Comparison of ENCODE assay signal across 23 cellular contexts in the genomic region with DNA sequence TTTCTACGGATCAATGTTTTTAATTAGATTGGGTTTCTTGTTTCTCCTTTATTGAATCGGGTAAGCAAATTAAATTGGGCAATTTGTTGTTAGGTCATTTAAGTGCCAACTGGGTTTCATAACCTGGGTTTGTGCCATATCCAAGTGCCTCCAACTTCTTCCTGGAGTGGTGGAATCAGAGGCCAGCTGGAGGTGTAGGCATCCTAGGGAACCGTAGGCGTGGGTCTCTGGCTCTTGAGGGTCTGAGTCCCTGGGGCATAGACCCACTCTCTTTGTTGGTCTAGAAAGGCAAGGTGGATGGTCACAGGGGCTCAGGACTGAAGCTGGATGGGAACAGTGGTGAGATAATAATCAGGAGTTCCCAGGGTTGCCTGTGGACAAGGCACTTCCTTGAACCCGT. TPM values are rescaled to one million over a fixed set of nuclear protein-coding genes. Genes with fewer than 3 reads are reported as not detected.
"Had no signal": no experiment of that assay in that cellular context is flagged by ENCODE, and none has a peak within 500 bp of the region (broad histone marks: within the 10 kb centered on the region; RNA-seq: fewer than 3 reads in every experiment).

No MANE protein-coding gene starts in this region.

- H3K27me3 ChIP-seq: ascending aorta, body of pancreas had no signal

- H3K4me3 ChIP-seq: ascending aorta, body of pancreas had no signal

- DNase-seq: activated B cell treated with CpG ODN at 0.5 μM for 24 hours; activated CD4-positive, alpha-beta T cell treated with anti-CD3 and anti-CD28 coated beads for 4 hours; activated CD4-positive, alpha-beta T cell treated with anti-CD3 and anti-CD28 coated beads, Interleukin-2, amount 50 U/mL, for 1 hour; activated CD4-positive, CD25-positive, alpha-beta regulatory T cell treated with anti-CD3 and anti-CD28 coated beads, Interleukin-2, amount 50 U/mL, for 72 hours; activated CD8-positive, alpha-beta memory T cell treated with anti-CD3 and anti-CD28 coated beads, Interleukin-2, amount 50 U/mL, for 4 hours; activated effector memory CD4-positive, alpha-beta T cell treated with Interleukin-2 at 50 U/mL for 16 hours; activated naive CD4-positive, alpha-beta T cell treated with anti-CD3 and anti-CD28 coated beads, Interleukin-2, amount 10 ng/mL, durations not matched to agents 7 days and 5 days; activated T-cell treated with anti-CD3 and anti-CD28 coated beads for 4 hours; activated T-cell treated with anti-CD3 and anti-CD28 coated beads, Interleukin-2, amount 50 U/mL, for 4 hours; central memory CD4-positive, alpha-beta T cell; NCI-H187; NK-92 treated with Interleukin-12 subunit alpha and Interleukin-12 subunit beta, amount 100 ng/mL, for 24 hours; T-helper 9 cell had no signal

- H3K36me3 ChIP-seq: ascending aorta had no signal

- H3K9me3 ChIP-seq: ascending aorta, body of pancreas had no signal

- H3K4me1 ChIP-seq: ascending aorta had no signal

- H3K27ac ChIP-seq: ascending aorta, body of pancreas, KMS-11, VCaP had no signal

RNA-seq across cellular contexts. Expression of a gene that starts 18.3 kb away (rescaled TPM):
- total RNA-seq: activated B cell treated with CpG ODN at 0.5 μM for 24 hours; activated CD4-positive, alpha-beta memory T cell treated with anti-CD3 and anti-CD28 coated beads for 36 hours; activated T-cell treated with anti-CD3 and anti-CD28 coated beads, Interleukin-2, amount 50 U/mL, for 4 hours; ascending aorta; body of pancreas; bronchial epithelial cell; cerebellum; LHCN-M2; PC-3; Right ventricle myocardium superior had no signal

RNA-seq across cellular contexts. Expression of a gene that starts 37.0 kb away (rescaled TPM):
- total RNA-seq: activated B cell treated with CpG ODN at 0.5 μM for 24 hours; activated CD4-positive, alpha-beta memory T cell treated with anti-CD3 and anti-CD28 coated beads for 36 hours; activated T-cell treated with anti-CD3 and anti-CD28 coated beads, Interleukin-2, amount 50 U/mL, for 4 hours; ascending aorta; body of pancreas; bronchial epithelial cell; cerebellum; LHCN-M2; PC-3 had no signal

RNA-seq across cellular contexts. Expression of a gene that starts 57.6 kb away (rescaled TPM):
- total RNA-seq: activated B cell treated with CpG ODN at 0.5 μM for 24 hours; activated CD4-positive, alpha-beta memory T cell treated with anti-CD3 and anti-CD28 coated beads for 36 hours; activated T-cell treated with anti-CD3 and anti-CD28 coated beads, Interleukin-2, amount 50 U/mL, for 4 hours; ascending aorta; bronchial epithelial cell; LHCN-M2; PC-3 had no signal
